ENCODE assay signal across 9 cellular contexts in genomic region chr17:39939588-39940419, GRCh38. TPM values are rescaled to one million over a fixed set of nuclear protein-coding genes. Genes with fewer than 3 reads are reported as not detected.
A peak's percentile ranks its signal among the peaks of the same experiment; 100 is the strongest.
DNase-seq lines count a peak whose midpoint lies in the region; ATAC-seq lines count a peak whose summit lies in the region.
"Had no signal": no experiment of that assay in that cellular context is flagged by ENCODE, and none has a peak within 500 bp of the region (broad histone marks: within the 10 kb centered on the region; RNA-seq: fewer than 3 reads in every experiment).

No MANE protein-coding gene starts in this region.

- peak; percentile 13 to 46 (median 23) for DNase-seq in stimulated activated CD4-positive, alpha-beta T cell treated with anti-CD3 and anti-CD28 coated beads, Interleukin-12 subunit alpha, Interleukin-12 subunit beta, amount 100 ng/mL, for 48 hours (ENCODE audit: low read depth in 2 of 3, low spot score in 1 of 3)
- no peak for DNase-seq in stimulated activated CD4-positive, alpha-beta T cell treated with anti-CD3 and anti-CD28 coated beads, Interleukin-12 subunit alpha, Interleukin-12 subunit beta, amount 100 ng/mL, for 4 hours
- DNase-seq in T-helper 2 cell = peak in 3 of 5 experiments; percentile 19 to 91 (median 30)
- DNase-seq in skeletal muscle cell (ENCODE audit: low read depth) = peak; percentile 88
- DNase-seq in ureter (ENCODE audit: low spot score) = no peak
- no peak for DNase-seq in SW480 (ENCODE audit: low spot score)

- ATAC-seq in HG03565 (IDR thresholded peaks at IDR 0.05; ENCODE audit: unreplicated experiment) = peak; percentile 48
- peak; percentile 22 for ATAC-seq in esophagus mucosa

- H3K4me3 ChIP-seq in skeletal muscle cell (ENCODE audit: low read depth, low read length) = no peak overlapping the region
- H3K4me3 ChIP-seq: HAP-1 had no signal

RNA-seq across cellular contexts. Expression of gene LRRC3C, which starts 12.3 kb away (rescaled TPM):
- not detected for total RNA-seq in esophagus mucosa
- not detected for total RNA-seq in ureter

RNA-seq across cellular contexts. Expression of gene ORMDL3, which starts 12.4 kb away (rescaled TPM):
- 18.5 TPM for total RNA-seq in esophagus mucosa
- 147 TPM for total RNA-seq in ureter

RNA-seq across cellular contexts. Expression of gene GSDMB, which starts 21.4 kb away (rescaled TPM):
- total RNA-seq in esophagus mucosa (1.6 TPM), ureter (57.7 TPM)

RNA-seq across cellular contexts. Expression of gene GSDMA, which starts 23.0 kb away (rescaled TPM):
- total RNA-seq in esophagus mucosa = 1.9 TPM
- 2.4 TPM for total RNA-seq in ureter

RNA-seq across cellular contexts. Expression of gene PSMD3, which starts 40.8 kb away (rescaled TPM):
- total RNA-seq in esophagus mucosa = 80.2 TPM
- 99.3 TPM for total RNA-seq in ureter

Comparison
In these comparisons a context has a peak if more than half of its experiments do, and no peak if none do; other contexts are left out.
1. DNase-seq: peak in stimulated activated CD4-positive, alpha-beta T cell treated with anti-CD3 and anti-CD28 coated beads, Interleukin-12 subunit alpha, Interleukin-12 subunit beta, amount 100 ng/mL, for 48 hours (3 of 3), T-helper 2 cell (3 of 5) and skeletal muscle cell (single experiment); none in stimulated activated CD4-positive, alpha-beta T cell treated with anti-CD3 and anti-CD28 coated beads, Interleukin-12 subunit alpha, Interleukin-12 subunit beta, amount 100 ng/mL, for 4 hours (single experiment), ureter (single experiment) and SW480 (single experiment).
2. RNA of gene GSDMB, which starts 21.4 kb away (total RNA-seq): 57.7 TPM in ureter (single experiment); 1.6 TPM in esophagus mucosa (single experiment); every median in the first group is over 10 times any median in the second.